Comparison of ENCODE assay signal across 7 cellular contexts in genomic region chr12:54419088-54419887, GRCh38. TPM values are rescaled to one million over a fixed set of nuclear protein-coding genes. Genes with fewer than 3 reads are reported as not detected.
DNase-seq lines count a peak whose midpoint lies in the region; ATAC-seq and TF ChIP-seq lines count a peak whose summit lies in the region.

Gene ITGA5 (minus strand): TSS chr12:54419266. CDS start chr12:54419198, 68 bp downstream.

- H3K9me3 Mint-ChIP-seq in T-cell: no peaks in the 10 kb centered on the region

- intact Hi-C loops in HCT116 (cut with micrococcal nuclease): no loop called here
- intact Hi-C loops in gastrocnemius medialis (cut with DNase I; ENCODE audit: low total_unique reads): loop anchor here (2.0 kb wide), 1 partner anchor 20 kb away; no protein-coding TSS in a partner anchor

- H3K4me1 ChIP-seq in HCT116 (ENCODE audit: control insufficient read depth in 1 of 2, insufficient read depth in 2 of 2, low read length in 2 of 2) (peaks cover 19 to 70% of the 10 kb centered on the region in 2 experiments), gastrocnemius medialis (peaks cover 20 to 38% of the 10 kb centered on the region in 2 donors)

- TF ChIP-seq CTCF in HCT116 (IDR thresholded peaks at IDR 0.05 in 2 of 3, conservative IDR thresholded peaks at IDR 0.05 in 1 of 3; ENCODE audit: borderline replicate concordance in 1 of 3, insufficient read depth in 1 of 3, low read depth in 2 of 3, low read length in 2 of 3) (no peak), gastrocnemius medialis (IDR thresholded peaks at IDR 0.05 in 4 of 5, conservative IDR thresholded peaks at IDR 0.05 in 1 of 5) (no peak)

- CTCF ChIA-PET in HCT116 (lab: Charles Lee): interaction anchor here (7.1 kb wide), 1 partner anchor 20 kb away, joined by 41 read pairs; no protein-coding TSS in a partner anchor
- CTCF ChIA-PET in T-cell (lab: Charles Lee): interaction anchor here (0.6 to 5.3 kb wide), 4 partner anchors 16 to 204 kb away, joined by 3 to 40 read pairs (median 12); no protein-coding TSS in a partner anchor

- DNase-seq in HCT116 (ENCODE audit: low read depth, low spot score) (peak; percentile 18), T-cell (peak in 6 of 34 experiments; percentile 20 to 57 (median 40)), T47D (ENCODE audit: low read depth in 1 of 2, low spot score in 1 of 2) (peak; percentile 70 to 91), gastrocnemius medialis (peak; percentile 70 to 76), DMS79 (lab: John Stamatoyannopoulos, UW) (no peak)

- H3K9me3 ChIP-seq in HCT116 (ENCODE audit: control insufficient read depth in 1 of 2, insufficient read depth in 1 of 2, low read depth in 1 of 2, low read length in 2 of 2) (no peaks in the 10 kb centered on the region), iPS-18c (ENCODE audit: control insufficient read depth, insufficient read depth, low read length) (no peaks in the 10 kb centered on the region), gastrocnemius medialis (no peaks in the 10 kb centered on the region)

- no peaks in the 10 kb centered on the region for H4K20me1 ChIP-seq in HCT116 (ENCODE audit: insufficient read depth)

- H3K4me3 ChIP-seq in HCT116 (replicated peaks in 1 of 2; ENCODE audit: low read depth in 1 of 2, low read length in 2 of 2) (peak within 1 kb of the TSS; percentile 87 to 95), iPS-18c (ENCODE audit: insufficient read depth, low read depth, low read length) (peak within 1 kb of the TSS; percentile 72), gastrocnemius medialis (peak within 1 kb of the TSS; percentile 81 to 99 (median 92))

- H3K27me3 Mint-ChIP-seq in T-cell: no peaks in the 10 kb centered on the region

- H2AFZ ChIP-seq in HCT116 (ENCODE audit: low read depth, low read length, poor library complexity, severe bottlenecking): peak within 1 kb of the TSS; percentile 91

- in situ Hi-C loops in T47D (cut with HindIII; ENCODE audit: low pct_unique_long_range_greater_than_20kb, low sequenced_read_pairs): no loop called here
- in situ Hi-C loops in gastrocnemius medialis (cut with MboI; ENCODE audit: low sequenced_read_pairs in 4 of 4): no loop called here

- H3K36me3 Mint-ChIP-seq in T-cell: no peaks in the 10 kb centered on the region

- H3K4me2 ChIP-seq in HCT116 (ENCODE audit: low read length): peak within 1 kb of the TSS; percentile 93

- TSS peak; percentile 32 for BruUV-seq in HCT116 (replicated peaks; lab: Mats Ljungman, UMichigan)

- H3K27ac Mint-ChIP-seq in T-cell: peak within 1 kb of the TSS; percentile 97 to 98

- peaks cover 38% of the 10 kb centered on the region for H3K79me2 ChIP-seq in HCT116 (ENCODE audit: insufficient read depth, low read length)

- RAD21 ChIA-PET in HCT116 (lab: Charles Lee; ENCODE audit: low non-redundant PET in 1 of 2, low total read pairs in 2 of 2, uncharacterized antibody in 2 of 2, unreplicated experiment in 2 of 2): interaction anchor here in 1 of 2 experiments (0.6 to 0.7 kb wide), 2 partner anchors 20 to 52 kb away, joined by 3 to 4 read pairs; no protein-coding TSS in a partner anchor

- peak within 1 kb of the TSS; percentile 81 to 97 (median 95) for H3K4me3 Mint-ChIP-seq in T-cell

- peak within 1 kb of the TSS; percentile 77 for H3K27ac ChIP-seq in HCT116 (ENCODE audit: low read depth, low read length)
- peak within 1 kb of the TSS; percentile 79 to 97 (median 88) for H3K27ac ChIP-seq in gastrocnemius medialis

- TF ChIP-seq POLR2A in HCT116 (IDR thresholded peaks at IDR 0.05; ENCODE audit: borderline replicate concordance, extremely low read depth, insufficient read depth, insufficient read length) (peak; percentile 51), gastrocnemius medialis (IDR thresholded peaks at IDR 0.05) (peak; percentile 74 to 86)

- POLR2A ChIA-PET in HCT116 (lab: Charles Lee) (no interaction called here), T-cell (lab: Charles Lee) (interaction anchor here in 1 of 2 donors (1.5 kb wide), 1 partner anchor 20 kb away, joined by 7 read pairs; no protein-coding TSS in a partner anchor)

- TF ChIP-seq RAD21 in HCT116 (IDR thresholded peaks at IDR 0.05; ENCODE audit: low read depth): no peak

- H3K36me3 ChIP-seq in HCT116 (ENCODE audit: control insufficient read depth in 1 of 2, insufficient read depth in 2 of 2, low read length in 2 of 2): no peaks in the 10 kb centered on the region
- no peaks in the 10 kb centered on the region for H3K36me3 ChIP-seq in gastrocnemius medialis

- peak within 1 kb of the TSS; percentile 89 for H3K9ac ChIP-seq in HCT116 (ENCODE audit: low read length)

- H3K9me2 ChIP-seq in HCT116 (ENCODE audit: insufficient read depth): no peaks in the 10 kb centered on the region

- H3K27me3 ChIP-seq in HCT116 (ENCODE audit: insufficient read depth, low read length) (no peaks in the 10 kb centered on the region), gastrocnemius medialis (peaks cover 0 to 5% (median 0%) of the 10 kb centered on the region in 3 donors)

- peak; percentile 87 for ATAC-seq in HCT116
- ATAC-seq in T-cell (replicated peaks in 1 of 4): peak; percentile 20 to 51 (median 37)
- ATAC-seq in gastrocnemius medialis: peak; percentile 70 to 76
- ATAC-seq in GM18519 (IDR thresholded peaks at IDR 0.05; ENCODE audit: low FRiP score, unreplicated experiment): no peak

- peaks cover 53 to 69% (median 64%) of the 10 kb centered on the region in 3 donors for H3K4me1 Mint-ChIP-seq in T-cell

TF ChIP-seq in HCT116, 20 proteins besides CTCF, POLR2A, EP300 and RAD21:
- TF ChIP-seq YY1 (IDR thresholded peaks at IDR 0.05; ENCODE audit: extremely low read depth, insufficient replicate concordance, low read depth, low read length) (no peak), JUND (IDR thresholded peaks at IDR 0.05) (peak; percentile 47; the same call in 1 of the 2 replicates), POLR2AphosphoS5 (IDR thresholded peaks at IDR 0.05; ENCODE audit: low read depth, low read length) (peak; percentile 91), FOSL1 (IDR thresholded peaks at IDR 0.05; ENCODE audit: low read depth) (peak; percentile 71), ZBTB33 (IDR thresholded peaks at IDR 0.05; ENCODE audit: extremely low read depth, insufficient replicate concordance, low read length) (peak; percentile 39), CBX3 (IDR thresholded peaks at IDR 0.05; ENCODE audit: low read depth) (no peak), ZNF274 (IDR thresholded peaks at IDR 0.05; ENCODE audit: low read depth, low read length) (no peak)

RNA-seq across cellular contexts. Expression of gene ITGA5, which starts in this region (rescaled TPM):
- 49.7 TPM for total RNA-seq in HCT116 (2021; ENCODE audit: unreplicated experiment)
- 58.3 and 64.0 TPM in 2 replicates for polyA plus RNA-seq in HCT116 (2012)
- total RNA-seq in T-cell: 100 to 1,000 TPM in 3 of 5 donors, 10 to 100 TPM in 2; 58.6 to 183 (median 169) TPM
- 10 to 100 TPM; 26.5 to 34.1 (median 30.9) TPM for total RNA-seq in gastrocnemius medialis
